ENCODE assay signal across 8 cellular contexts in the genomic region with DNA sequence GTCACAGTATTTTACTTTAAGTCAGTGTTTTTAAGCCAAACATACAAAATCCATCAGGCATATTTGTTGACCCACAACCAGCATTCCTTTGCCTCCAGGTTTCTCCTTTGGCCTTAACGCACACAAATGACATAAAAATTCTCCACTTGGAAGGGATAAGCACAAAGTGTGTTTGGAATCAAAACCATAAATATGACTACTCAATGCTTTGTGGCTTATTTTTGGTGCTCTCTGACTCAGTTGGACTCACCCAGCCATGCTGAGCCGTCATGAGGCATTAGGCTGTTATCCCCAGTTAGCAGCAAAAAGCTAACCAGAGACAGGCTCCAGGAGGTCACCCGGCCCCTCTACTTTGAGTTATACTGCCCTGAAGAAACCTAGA. TPM values are rescaled to one million over a fixed set of nuclear protein-coding genes. Genes with fewer than 3 reads are reported as not detected.
A peak's percentile ranks its signal among the peaks of the same experiment; 100 is the strongest.
DNase-seq lines count a peak whose midpoint lies in the region; ATAC-seq and TF ChIP-seq lines count a peak whose summit lies in the region.

No MANE protein-coding gene starts in this region.

- H3K27ac ChIP-seq in RWPE1 (peak overlapping the region; percentile 91), esophagus squamous epithelium (peak overlapping the region; percentile 88 to 95 (median 92)), psoas muscle (peak overlapping the region; percentile 89)

- H3K36me3 ChIP-seq in esophagus squamous epithelium (peaks cover 0 to 21% (median 0%) of the 10 kb centered on the region in 3 donors), psoas muscle (ENCODE audit: insufficient read depth in 1 of 2, low read depth in 1 of 2) (peaks cover 0 to 16% of the 10 kb centered on the region in 2 donors)

- TF ChIP-seq POLR2A in esophagus squamous epithelium (IDR thresholded peaks at IDR 0.05) = no peak

- H3K27me3 ChIP-seq in esophagus squamous epithelium (no peaks in the 10 kb centered on the region), psoas muscle (ENCODE audit: insufficient read depth in 3 of 3, low read length in 2 of 3) (no peaks in the 10 kb centered on the region)

- no peak for TF ChIP-seq CTCF in RWPE1 (conservative IDR thresholded peaks at IDR 0.05; ENCODE audit: low read depth)
- no peak for TF ChIP-seq CTCF in esophagus squamous epithelium (IDR thresholded peaks at IDR 0.05)
- TF ChIP-seq CTCF in psoas muscle (IDR thresholded peaks at IDR 0.05) = no peak

- ATAC-seq in psoas muscle = no peak
- ATAC-seq in HG03196 (IDR thresholded peaks at IDR 0.05; ENCODE audit: unreplicated experiment) = no peak
- no peak for ATAC-seq in GM19397 (IDR thresholded peaks at IDR 0.05; ENCODE audit: unreplicated experiment)

- CTCF ChIA-PET in RWPE1 (lab: Yijun Ruan, JAX) = interaction anchor here (1.2 kb wide), 1 partner anchor 14 kb away, joined by 3 read pairs; no protein-coding TSS in a partner anchor

- no peaks in the 10 kb centered on the region for H3K9me3 ChIP-seq in esophagus squamous epithelium
- no peaks in the 10 kb centered on the region for H3K9me3 ChIP-seq in psoas muscle

- 34 to 49% methylated on average over 3 of the region's 3 CpGs for WGBS in esophagus squamous epithelium, 2 donors
- 38 to 61% (median 44%) methylated on average over 3 of the region's 3 CpGs for WGBS in psoas muscle, 3 donors

- H3K4me3 ChIP-seq in esophagus squamous epithelium (peak overlapping the region; percentile 59 to 86 (median 76)), psoas muscle (peak overlapping the region; percentile 75)

- intact Hi-C loops in esophagus squamous epithelium (cut with DNase I) (no loop called here), psoas muscle (cut with DNase I) (no loop called here)

- POLR2A ChIA-PET in RWPE1 (lab: Yijun Ruan, JAX; ENCODE audit: low non-redundant PET) = no interaction called here

- H3K4me1 ChIP-seq in esophagus squamous epithelium (peaks cover 33 to 83% (median 38%) of the 10 kb centered on the region in 3 donors), psoas muscle (peaks cover 43% of the 10 kb centered on the region)

- DNase-seq in ELR (ENCODE audit: low read depth) = peak; percentile 69
- no peak for DNase-seq in RWPE1 (ENCODE audit: low spot score)
- no peak for DNase-seq in esophagus squamous epithelium (lab: John Stamatoyannopoulos, UW)
- DNase-seq in psoas muscle = no peak
- no peak for DNase-seq in NCI-H526 treated with DMSO at 0.1 percent for 48 hours (lab: John Stamatoyannopoulos, UW)
- no peak for DNase-seq in T-helper 9 cell

RNA-seq across cellular contexts. Expression of a gene that starts 0.9 kb away (rescaled TPM):
- total RNA-seq in esophagus squamous epithelium (10 to 100 TPM in 3 of 4 donors, 1 to 10 TPM in 1; 8.9 to 21.0 (median 15.9) TPM), psoas muscle (10 to 100 TPM; 17.5 to 30.2 (median 24.6) TPM)
- 10 to 100 TPM; 12.4 to 33.8 (median 15.1) TPM for polyA plus RNA-seq in psoas muscle

RNA-seq across cellular contexts. Expression of a gene that starts 2.5 kb away (rescaled TPM):
- total RNA-seq in esophagus squamous epithelium = 10 to 100 TPM; 25.4 to 52.5 (median 37.1) TPM
- 10 to 100 TPM; 13.9 to 26.0 (median 18.5) TPM for total RNA-seq in psoas muscle
- 10 to 100 TPM in 1 of 3 donors, 1 to 10 TPM in 2; 4.4 to 16.2 (median 9.7) TPM for polyA plus RNA-seq in psoas muscle

RNA-seq across cellular contexts. Expression of a gene that starts 27.1 kb away (rescaled TPM):
- total RNA-seq in esophagus squamous epithelium = 1 to 10 TPM; 1.2 to 7.8 (median 4.4) TPM
- not detected for total RNA-seq in psoas muscle
- under 1 TPM; 0.07 to 0.10 (median 0.07) TPM for polyA plus RNA-seq in psoas muscle

RNA-seq across cellular contexts. Expression of a gene that starts 27.2 kb away (rescaled TPM):
- total RNA-seq in esophagus squamous epithelium (100 to 1,000 TPM in 1 of 4 donors, 10 to 100 TPM in 3; 52.7 to 168 (median 96.1) TPM), psoas muscle (under 1 TPM; 0.06 to 0.96 (median 0.43) TPM)
- polyA plus RNA-seq in psoas muscle = under 1 TPM; 0.04 to 0.10 (median 0.05) TPM

RNA-seq across cellular contexts. Expression of a gene that starts 34.6 kb away (rescaled TPM):
- total RNA-seq in esophagus squamous epithelium (10 to 100 TPM; 18.2 to 72.7 (median 45.4) TPM), psoas muscle (10 to 100 TPM; 42.1 to 61.0 (median 51.1) TPM)
- polyA plus RNA-seq in psoas muscle = 10 to 100 TPM; 29.8 to 59.6 (median 30.5) TPM
